Comparison of ENCODE assay signal across 19 cellular contexts in genomic region chr2:218662827-218663226, GRCh38. TPM values are rescaled to one million over a fixed set of nuclear protein-coding genes. Genes with fewer than 3 reads are reported as not detected.
DNase-seq lines count a peak whose midpoint lies in the region; ATAC-seq and TF ChIP-seq lines count a peak whose summit lies in the region.
"Had no signal": no experiment of that assay in that cellular context is flagged by ENCODE, and none has a peak within 500 bp of the region (broad histone marks: within the 10 kb centered on the region; RNA-seq: fewer than 3 reads in every experiment).

No MANE protein-coding gene starts in this region.

- peak overlapping the region; percentile 47 for H3K27ac Mint-ChIP-seq in activated T-helper 17 cell treated with anti-CD3 and anti-CD28 coated beads, Interleukin-2, amount 50 U/mL, for 72 hours
- H3K27ac Mint-ChIP-seq in nephron = no peak overlapping the region
- H3K27ac Mint-ChIP-seq in stimulated activated effector memory CD8-positive, alpha-beta T cell treated with anti-CD3 and anti-CD28 coated beads, Interleukin-12 subunit alpha, Interleukin-12 subunit beta, amount 100 ng/mL, for 72 hours = peak overlapping the region; percentile 61
- H3K27ac Mint-ChIP-seq: CD4-positive, CD25-positive, alpha-beta regulatory T cell had no signal

- H3K27ac ChIP-seq in RWPE1 = peak overlapping the region; percentile 17
- H3K27ac ChIP-seq: GM23248 had no signal

- peaks cover 81% of the 10 kb centered on the region for H3K36me3 Mint-ChIP-seq in activated T-helper 17 cell treated with anti-CD3 and anti-CD28 coated beads, Interleukin-2, amount 50 U/mL, for 72 hours (ENCODE audit: low read depth)
- H3K36me3 Mint-ChIP-seq in nephron (ENCODE audit: low read depth) = peaks cover 43% of the 10 kb centered on the region
- peaks cover 85% of the 10 kb centered on the region for H3K36me3 Mint-ChIP-seq in stimulated activated effector memory CD8-positive, alpha-beta T cell treated with anti-CD3 and anti-CD28 coated beads, Interleukin-12 subunit alpha, Interleukin-12 subunit beta, amount 100 ng/mL, for 72 hours

- no peak overlapping the region for H3K4me3 Mint-ChIP-seq in activated T-helper 17 cell treated with anti-CD3 and anti-CD28 coated beads, Interleukin-2, amount 50 U/mL, for 72 hours
- H3K4me3 Mint-ChIP-seq in nephron = peak overlapping the region in 2 of 3 experiments; percentile 26 to 44
- no peak overlapping the region for H3K4me3 Mint-ChIP-seq in stimulated activated effector memory CD8-positive, alpha-beta T cell treated with anti-CD3 and anti-CD28 coated beads, Interleukin-12 subunit alpha, Interleukin-12 subunit beta, amount 100 ng/mL, for 72 hours

- DNase-seq in RWPE1 (ENCODE audit: low spot score) (no peak), NCI-H510A (lab: John Stamatoyannopoulos, UW) (no peak)
- DNase-seq in stimulated activated effector memory CD8-positive, alpha-beta T cell treated with anti-CD3 and anti-CD28 coated beads, Interleukin-12 subunit alpha, Interleukin-12 subunit beta, amount 100 ng/mL, for 72 hours (ENCODE audit: low spot score in 2 of 2) = no peak
- DNase-seq: ACHN; BE2C; C1 segment of cervical spinal cord; CD4-positive, CD25-positive, alpha-beta regulatory T cell; CD8-positive, alpha-beta memory T cell; COR-L47; DMS 273 treated with DMSO at 0.1 percent for 48 hours; DMS53; DND-41; EL; GM23248 had no signal

- ATAC-seq in activated T-helper 17 cell treated with anti-CD3 and anti-CD28 coated beads, Interleukin-2, amount 50 U/mL, for 72 hours (replicated peaks) = no peak
- ATAC-seq in stimulated activated effector memory CD8-positive, alpha-beta T cell treated with anti-CD3 and anti-CD28 coated beads, Interleukin-12 subunit alpha, Interleukin-12 subunit beta, amount 100 ng/mL, for 72 hours = no peak
- ATAC-seq in GM21447 (IDR thresholded peaks at IDR 0.05; ENCODE audit: unreplicated experiment) = no peak
- ATAC-seq: GM12878, HepG2 had no signal

- H3K27me3 Mint-ChIP-seq in activated T-helper 17 cell treated with anti-CD3 and anti-CD28 coated beads, Interleukin-2, amount 50 U/mL, for 72 hours = no peaks in the 10 kb centered on the region
- no peaks in the 10 kb centered on the region for H3K27me3 Mint-ChIP-seq in nephron (ENCODE audit: low read depth)
- H3K27me3 Mint-ChIP-seq: CD4-positive, CD25-positive, alpha-beta regulatory T cell; CD8-positive, alpha-beta memory T cell had no signal

- H3K9me3 Mint-ChIP-seq in activated T-helper 17 cell treated with anti-CD3 and anti-CD28 coated beads, Interleukin-2, amount 50 U/mL, for 72 hours = no peaks in the 10 kb centered on the region
- H3K9me3 Mint-ChIP-seq in nephron = no peaks in the 10 kb centered on the region
- H3K9me3 Mint-ChIP-seq in stimulated activated effector memory CD8-positive, alpha-beta T cell treated with anti-CD3 and anti-CD28 coated beads, Interleukin-12 subunit alpha, Interleukin-12 subunit beta, amount 100 ng/mL, for 72 hours = no peaks in the 10 kb centered on the region
- H3K9me3 Mint-ChIP-seq: CD4-positive, CD25-positive, alpha-beta regulatory T cell; CD8-positive, alpha-beta memory T cell had no signal

- CTCF ChIA-PET in RWPE1 (lab: Yijun Ruan, JAX) = no interaction called here

- TF ChIP-seq CTCF in RWPE1 (conservative IDR thresholded peaks at IDR 0.05; ENCODE audit: low read depth) (no peak), nephron (IDR thresholded peaks at IDR 0.05; ENCODE audit: unreplicated experiment in 3 of 3) (no peak)

- H3K4me1 Mint-ChIP-seq in activated T-helper 17 cell treated with anti-CD3 and anti-CD28 coated beads, Interleukin-2, amount 50 U/mL, for 72 hours = peaks cover 12% of the 10 kb centered on the region
- H3K4me1 Mint-ChIP-seq in nephron = peaks cover 20% of the 10 kb centered on the region
- H3K4me1 Mint-ChIP-seq in stimulated activated effector memory CD8-positive, alpha-beta T cell treated with anti-CD3 and anti-CD28 coated beads, Interleukin-12 subunit alpha, Interleukin-12 subunit beta, amount 100 ng/mL, for 72 hours = peaks cover 33% of the 10 kb centered on the region

- POLR2A ChIA-PET in RWPE1 (lab: Yijun Ruan, JAX; ENCODE audit: low non-redundant PET) = no interaction called here

RNA-seq across cellular contexts. Expression of gene BCS1L, which starts 3.3 kb away (rescaled TPM):
- total RNA-seq in activated T-helper 17 cell treated with anti-CD3 and anti-CD28 coated beads, Interleukin-2, amount 50 U/mL, for 72 hours = 10 to 100 TPM; 20.2 to 69.3 TPM

RNA-seq across cellular contexts. Expression of gene ZNF142, which starts 3.4 kb away (rescaled TPM):
- 10 to 100 TPM; 28.5 to 44.0 TPM for total RNA-seq in activated T-helper 17 cell treated with anti-CD3 and anti-CD28 coated beads, Interleukin-2, amount 50 U/mL, for 72 hours

RNA-seq across cellular contexts. Expression of gene RNF25, which starts 9.0 kb away (rescaled TPM):
- 10 to 100 TPM; 13.5 to 20.7 TPM for total RNA-seq in activated T-helper 17 cell treated with anti-CD3 and anti-CD28 coated beads, Interleukin-2, amount 50 U/mL, for 72 hours

RNA-seq across cellular contexts. Expression of gene STK36, which starts 9.1 kb away (rescaled TPM):
- total RNA-seq in activated T-helper 17 cell treated with anti-CD3 and anti-CD28 coated beads, Interleukin-2, amount 50 U/mL, for 72 hours = 10 to 100 TPM; 13.4 to 13.8 TPM

RNA-seq across cellular contexts. Expression of gene TTLL4, which starts 47.8 kb away (rescaled TPM):
- 10 to 100 TPM; 34.1 to 42.6 TPM for total RNA-seq in activated T-helper 17 cell treated with anti-CD3 and anti-CD28 coated beads, Interleukin-2, amount 50 U/mL, for 72 hours

Comparison
In these comparisons a context has a peak if more than half of its experiments do, and no peak if none do; other contexts are left out.
1. H3K27ac Mint-ChIP-seq: peak in activated T-helper 17 cell treated with anti-CD3 and anti-CD28 coated beads, Interleukin-2, amount 50 U/mL, for 72 hours (single experiment) and stimulated activated effector memory CD8-positive, alpha-beta T cell treated with anti-CD3 and anti-CD28 coated beads, Interleukin-12 subunit alpha, Interleukin-12 subunit beta, amount 100 ng/mL, for 72 hours (single experiment); none in nephron (0 of 3).
2. H3K4me3 Mint-ChIP-seq: peak in nephron (2 of 3); none in activated T-helper 17 cell treated with anti-CD3 and anti-CD28 coated beads, Interleukin-2, amount 50 U/mL, for 72 hours (single experiment) and stimulated activated effector memory CD8-positive, alpha-beta T cell treated with anti-CD3 and anti-CD28 coated beads, Interleukin-12 subunit alpha, Interleukin-12 subunit beta, amount 100 ng/mL, for 72 hours (single experiment).